In genomic region chr15:80151576-80151975, GRCh38 we compare ENCODE assay signal across 9 cellular contexts. TPM values are rescaled to one million over a fixed set of nuclear protein-coding genes. Genes with fewer than 3 reads are reported as not detected.
DNase-seq lines count a peak whose midpoint lies in the region; ATAC-seq and TF ChIP-seq lines count a peak whose summit lies in the region.
"Had no signal": no experiment of that assay in that cellular context is flagged by ENCODE, and none has a peak within 500 bp of the region (broad histone marks: within the 10 kb centered on the region; RNA-seq: fewer than 3 reads in every experiment).

No MANE protein-coding gene starts in this region.

- POLR2A ChIA-PET in activated CD8-positive, alpha-beta T cell treated with anti-CD3 and anti-CD28 coated beads for 36 hours (lab: Charles Lee): interaction anchor here (0.6 to 0.9 kb wide), 2 partner anchors 12 to 53 kb away, joined by 3 read pairs; no protein-coding TSS in a partner anchor

- peak overlapping the region; percentile 33 to 39 for H3K27ac ChIP-seq in thoracic aorta

- TF ChIP-seq CTCF in activated CD8-positive, alpha-beta T cell treated with anti-CD3 and anti-CD28 coated beads for 36 hours (IDR thresholded peaks at IDR 0.05): no peak
- TF ChIP-seq CTCF in thoracic aorta (IDR thresholded peaks at IDR 0.05): no peak

- no peak overlapping the region for H3K27ac Mint-ChIP-seq in activated T-cell treated with anti-CD3 and anti-CD28 coated beads, Interleukin-2, amount 50 U/mL, for 72 hours
- no peak overlapping the region for H3K27ac Mint-ChIP-seq in activated CD8-positive, alpha-beta T cell treated with anti-CD3 and anti-CD28 coated beads for 36 hours
- H3K27ac Mint-ChIP-seq in immature natural killer cell: peak overlapping the region; percentile 31 to 91 (median 84)

- ATAC-seq in activated T-cell treated with anti-CD3 and anti-CD28 coated beads, Interleukin-2, amount 50 U/mL, for 72 hours (replicated peaks in 1 of 2): no peak
- no peak for ATAC-seq in activated CD8-positive, alpha-beta T cell treated with anti-CD3 and anti-CD28 coated beads for 36 hours
- no peak for ATAC-seq in thoracic aorta (ENCODE audit: insufficient number of reproducible peaks, low FRiP score, low read depth)
- ATAC-seq in left lobe of liver: no peak

- H3K4me1 Mint-ChIP-seq in activated T-cell treated with anti-CD3 and anti-CD28 coated beads, Interleukin-2, amount 50 U/mL, for 72 hours (ENCODE audit: low read depth): peaks cover 33% of the 10 kb centered on the region
- H3K4me1 Mint-ChIP-seq in activated CD8-positive, alpha-beta T cell treated with anti-CD3 and anti-CD28 coated beads for 36 hours (ENCODE audit: low read depth): peaks cover 31% of the 10 kb centered on the region
- peaks cover 26 to 28% of the 10 kb centered on the region in 2 donors for H3K4me1 Mint-ChIP-seq in immature natural killer cell

- CTCF ChIA-PET in activated CD8-positive, alpha-beta T cell treated with anti-CD3 and anti-CD28 coated beads for 36 hours (lab: Charles Lee): interaction anchor here (1.0 kb wide), 1 partner anchor 9 kb away, joined by 3 read pairs; no protein-coding TSS in a partner anchor

- H3K4me3 Mint-ChIP-seq in activated T-cell treated with anti-CD3 and anti-CD28 coated beads, Interleukin-2, amount 50 U/mL, for 72 hours: peak overlapping the region; percentile 72 to 81
- peak overlapping the region; percentile 75 for H3K4me3 Mint-ChIP-seq in activated CD8-positive, alpha-beta T cell treated with anti-CD3 and anti-CD28 coated beads for 36 hours
- peak overlapping the region; percentile 78 to 88 (median 84) for H3K4me3 Mint-ChIP-seq in immature natural killer cell

- intact Hi-C loops in activated CD8-positive, alpha-beta T cell treated with anti-CD3 and anti-CD28 coated beads for 36 hours (cut with micrococcal nuclease): no loop called here

- no peaks in the 10 kb centered on the region for H3K27me3 Mint-ChIP-seq in activated T-cell treated with anti-CD3 and anti-CD28 coated beads, Interleukin-2, amount 50 U/mL, for 72 hours (ENCODE audit: low read depth)
- H3K27me3 Mint-ChIP-seq in activated CD8-positive, alpha-beta T cell treated with anti-CD3 and anti-CD28 coated beads for 36 hours: no peaks in the 10 kb centered on the region
- H3K27me3 Mint-ChIP-seq in immature natural killer cell (ENCODE audit: low read depth in 3 of 3): peaks cover 2 to 6% (median 4%) of the 10 kb centered on the region in 3 donors

- no peak overlapping the region for H3K4me3 ChIP-seq in thoracic aorta

- H3K9me3 ChIP-seq in thoracic aorta: no peaks in the 10 kb centered on the region

- H3K36me3 ChIP-seq in thoracic aorta: no peaks in the 10 kb centered on the region

- H3K27me3 ChIP-seq in thoracic aorta (replicated peaks; ENCODE audit: insufficient read depth): no peaks in the 10 kb centered on the region

- no peak for DNase-seq in activated T-cell treated with anti-CD3 and anti-CD28 coated beads, Interleukin-2, amount 50 U/mL, for 72 hours
- DNase-seq in activated T-cell treated with anti-CD3 and anti-CD28 coated beads, Interleukin-2, amount 50 U/mL, for 48 hours: no peak
- no peak for DNase-seq in activated CD8-positive, alpha-beta T cell treated with anti-CD3 and anti-CD28 coated beads for 36 hours
- DNase-seq in immature natural killer cell (no peak), thoracic aorta (ENCODE audit: low spot score) (no peak), NAMALWA (ENCODE audit: low spot score) (no peak), SKM-1 (lab: John Stamatoyannopoulos, UW; ENCODE audit: unreplicated experiment) (no peak), left lobe of liver (ENCODE audit: low spot score) (no peak)
- DNase-seq: stimulated activated CD8-positive, alpha-beta memory T cell treated with anti-CD3 and anti-CD28 coated beads, Interleukin-4, amount 100 ng/mL, for 48 hours had no signal

- H3K36me3 Mint-ChIP-seq in activated T-cell treated with anti-CD3 and anti-CD28 coated beads, Interleukin-2, amount 50 U/mL, for 72 hours (ENCODE audit: insufficient read depth in 2 of 2): no peaks in the 10 kb centered on the region
- H3K36me3 Mint-ChIP-seq in activated CD8-positive, alpha-beta T cell treated with anti-CD3 and anti-CD28 coated beads for 36 hours (ENCODE audit: low read depth): peaks cover 5% of the 10 kb centered on the region
- peaks cover 0 to 4% (median 0%) of the 10 kb centered on the region in 3 donors for H3K36me3 Mint-ChIP-seq in immature natural killer cell

- no peaks in the 10 kb centered on the region for H3K9me3 Mint-ChIP-seq in activated T-cell treated with anti-CD3 and anti-CD28 coated beads, Interleukin-2, amount 50 U/mL, for 72 hours
- no peaks in the 10 kb centered on the region for H3K9me3 Mint-ChIP-seq in activated CD8-positive, alpha-beta T cell treated with anti-CD3 and anti-CD28 coated beads for 36 hours
- H3K9me3 Mint-ChIP-seq in immature natural killer cell: no peaks in the 10 kb centered on the region

- peaks cover 17 to 23% of the 10 kb centered on the region in 2 donors for H3K4me1 ChIP-seq in thoracic aorta (ENCODE audit: control insufficient read depth in 1 of 2, low read depth in 2 of 2)

RNA-seq across cellular contexts. Expression of gene FAH, which starts 1.2 kb away (rescaled TPM):
- 10 to 100 TPM; 66.3 to 74.3 TPM for total RNA-seq in activated T-cell treated with anti-CD3 and anti-CD28 coated beads, Interleukin-2, amount 50 U/mL, for 72 hours
- 10 to 100 TPM; 58.9 to 61.0 TPM for total RNA-seq in activated CD8-positive, alpha-beta T cell treated with anti-CD3 and anti-CD28 coated beads for 36 hours
- polyA plus RNA-seq in immature natural killer cell: 10 to 100 TPM in 1 of 3 donors, 1 to 10 TPM in 2; 3.9 to 13.0 (median 8.2) TPM
- 10 to 100 TPM; 16.1 to 21.9 TPM for total RNA-seq in thoracic aorta
- 215 TPM for total RNA-seq in left lobe of liver

Comparison
In these comparisons a context has a peak if more than half of its experiments do, and no peak if none do; other contexts are left out.
1. H3K27ac Mint-ChIP-seq: peak in immature natural killer cell (6 of 6); none in activated T-cell treated with anti-CD3 and anti-CD28 coated beads, Interleukin-2, amount 50 U/mL, for 72 hours (single experiment) and activated CD8-positive, alpha-beta T cell treated with anti-CD3 and anti-CD28 coated beads for 36 hours (single experiment).
2. Peak in every context shown above with its lines, with median percentiles within 50 percentile points of each other: H3K4me3 Mint-ChIP-seq.